Comparison of ENCODE assay signal across 7 cellular contexts in genomic region chr4:37825501-37825900, GRCh38. TPM values are rescaled to one million over a fixed set of nuclear protein-coding genes. Genes with fewer than 3 reads are reported as not detected.
DNase-seq lines count a peak whose midpoint lies in the region; ATAC-seq and TF ChIP-seq lines count a peak whose summit lies in the region.
"Not testable (repeated sequence)": the region's sequence is repeated elsewhere in the genome, so short reads cannot be mapped to it uniquely, and the experiment has no call there.

No MANE protein-coding gene starts in this region.

- H3K9me2 ChIP-seq in PC-3 (replicated peaks; ENCODE audit: low read length) = not testable (repeated sequence)

- H3F3A ChIP-seq in PC-3 (ENCODE audit: low read length, unreplicated experiment) = not testable (repeated sequence)

- H3K4me1 ChIP-seq in PC-3 (ENCODE audit: insufficient read depth, low read length) (peaks cover 16% of the 10 kb centered on the region), right atrium auricular region (peaks cover 0 to 30% of the 10 kb centered on the region in 2 donors), muscle layer of colon (ENCODE audit: insufficient read depth, low read length) (peaks cover 17% of the 10 kb centered on the region), skeletal muscle tissue (ENCODE audit: control insufficient read depth in 3 of 3, insufficient read depth in 3 of 3, low read length in 3 of 3) (peaks cover 8 to 16% (median 10%) of the 10 kb centered on the region in 3 donors)

- intact Hi-C loops in PC-3 (cut with micrococcal nuclease) = loop anchor here (5.0 kb wide), 1 partner anchor 212 kb away; no protein-coding TSS in a partner anchor
- intact Hi-C loops in activated T-helper 1 cell treated with anti-CD3 and anti-CD28 coated beads, Interleukin-12 subunit alpha, Interleukin-12 subunit beta, Interleukin-2, Interleukin-4 antibody, amounts not matched to agents 30 ng/mL and 10 ng/mL and 1 ng/mL, durations not matched to agents 14 hours and 24 hours and 36 hours (cut with micrococcal nuclease) = loop anchor here (5.0 to 10.0 kb wide), 2 partner anchors 489 to 842 kb away; no protein-coding TSS in a partner anchor

- H3K9me3 ChIP-seq in PC-3 (ENCODE audit: low read length); right atrium auricular region; muscle layer of colon (ENCODE audit: low read length); skeletal muscle tissue (ENCODE audit: control insufficient read depth in 3 of 3, low read length in 3 of 3): not testable (repeated sequence)

- H3K4me3 ChIP-seq in GM12875 (ENCODE audit: low read depth, low read length) = peak overlapping the region; percentile 100
- peak overlapping the region; percentile 98 for H3K4me3 ChIP-seq in PC-3 (ENCODE audit: low read length)
- H3K4me3 ChIP-seq in coronary artery = peak overlapping the region; percentile 81
- H3K4me3 ChIP-seq in right atrium auricular region = peak overlapping the region; percentile 57 to 91
- H3K4me3 ChIP-seq in muscle layer of colon (ENCODE audit: low read depth in 1 of 2, low read length in 2 of 2) = peak overlapping the region; percentile 86 to 95
- peak overlapping the region; percentile 81 to 87 (median 87) for H3K4me3 ChIP-seq in skeletal muscle tissue (ENCODE audit: low read length in 3 of 3)

- not testable (repeated sequence) for H4K20me1 ChIP-seq in PC-3 (ENCODE audit: low read length)

- peak overlapping the region; percentile 86 for H2AFZ ChIP-seq in PC-3 (ENCODE audit: low read length)

- peak overlapping the region; percentile 87 for H3K4me3 Mint-ChIP-seq in activated T-helper 1 cell treated with anti-CD3 and anti-CD28 coated beads, Interleukin-12 subunit alpha, Interleukin-12 subunit beta, Interleukin-2, Interleukin-4 antibody, amounts not matched to agents 30 ng/mL and 10 ng/mL and 1 ng/mL, durations not matched to agents 14 hours and 24 hours and 36 hours

- DNase-seq in PC-3; activated T-helper 1 cell treated with anti-CD3 and anti-CD28 coated beads, Interleukin-12 subunit alpha, Interleukin-12 subunit beta, Interleukin-2, Interleukin-4 antibody, amounts not matched to agents 30 ng/mL and 10 ng/mL and 1 ng/mL, durations not matched to agents 14 hours and 24 hours and 36 hours (ENCODE audit: low spot score); coronary artery (ENCODE audit: low spot score); right atrium auricular region (ENCODE audit: low spot score): not testable (repeated sequence)

- peak overlapping the region; percentile 86 for H3K27ac Mint-ChIP-seq in activated T-helper 1 cell treated with anti-CD3 and anti-CD28 coated beads, Interleukin-12 subunit alpha, Interleukin-12 subunit beta, Interleukin-2, Interleukin-4 antibody, amounts not matched to agents 30 ng/mL and 10 ng/mL and 1 ng/mL, durations not matched to agents 14 hours and 24 hours and 36 hours

- peak overlapping the region; percentile 69 for H3K9ac ChIP-seq in PC-3 (ENCODE audit: low read length)
- H3K9ac ChIP-seq in muscle layer of colon (ENCODE audit: low read length) = peak overlapping the region; percentile 25
- H3K9ac ChIP-seq in skeletal muscle tissue (ENCODE audit: low read depth in 1 of 3, low read length in 3 of 3) = peak overlapping the region; percentile 73 to 80 (median 79)

- not testable (repeated sequence) for H3K36me3 ChIP-seq in PC-3 (ENCODE audit: low read depth, low read length); right atrium auricular region; muscle layer of colon (ENCODE audit: insufficient read depth, low read length); skeletal muscle tissue (ENCODE audit: control insufficient read depth in 3 of 3, insufficient read depth in 3 of 3, low read length in 3 of 3)

- POLR2A ChIA-PET in PC-3 (lab: Charles Lee; ENCODE audit: unreplicated experiment) = interaction anchor here (0.7 kb wide), 1 partner anchor 153 kb away, joined by 5 read pairs; no protein-coding TSS in a partner anchor

- H3K9me3 Mint-ChIP-seq in activated T-helper 1 cell treated with anti-CD3 and anti-CD28 coated beads, Interleukin-12 subunit alpha, Interleukin-12 subunit beta, Interleukin-2, Interleukin-4 antibody, amounts not matched to agents 30 ng/mL and 10 ng/mL and 1 ng/mL, durations not matched to agents 14 hours and 24 hours and 36 hours = not testable (repeated sequence)

- H3K4me2 ChIP-seq in PC-3 (ENCODE audit: low read length) = peak overlapping the region; percentile 96

- ATAC-seq in PC-3 = not testable (repeated sequence)

- H3K36me3 Mint-ChIP-seq in activated T-helper 1 cell treated with anti-CD3 and anti-CD28 coated beads, Interleukin-12 subunit alpha, Interleukin-12 subunit beta, Interleukin-2, Interleukin-4 antibody, amounts not matched to agents 30 ng/mL and 10 ng/mL and 1 ng/mL, durations not matched to agents 14 hours and 24 hours and 36 hours (ENCODE audit: low read depth) = peaks cover 14% of the 10 kb centered on the region

- TF ChIP-seq CTCF in GM12875 (IDR thresholded peaks at IDR 0.05; ENCODE audit: borderline replicate concordance, insufficient read depth, low read depth, low read length); coronary artery (IDR thresholded peaks at IDR 0.05): not testable (repeated sequence)
- 0 out of 2 replicates have a peak, but pooled peaks have one; percentile 25 for TF ChIP-seq CTCF in PC-3 (conservative IDR thresholded peaks at IDR 0.05; ENCODE audit: low read depth, low read length)
- TF ChIP-seq CTCF in right atrium auricular region (IDR thresholded peaks at IDR 0.05) = peak in 1 of 2 donors; percentile 25

- H3K4me1 Mint-ChIP-seq in activated T-helper 1 cell treated with anti-CD3 and anti-CD28 coated beads, Interleukin-12 subunit alpha, Interleukin-12 subunit beta, Interleukin-2, Interleukin-4 antibody, amounts not matched to agents 30 ng/mL and 10 ng/mL and 1 ng/mL, durations not matched to agents 14 hours and 24 hours and 36 hours (ENCODE audit: low read depth) = peaks cover 40% of the 10 kb centered on the region

- not testable (repeated sequence) for H3K27me3 Mint-ChIP-seq in activated T-helper 1 cell treated with anti-CD3 and anti-CD28 coated beads, Interleukin-12 subunit alpha, Interleukin-12 subunit beta, Interleukin-2, Interleukin-4 antibody, amounts not matched to agents 30 ng/mL and 10 ng/mL and 1 ng/mL, durations not matched to agents 14 hours and 24 hours and 36 hours (ENCODE audit: insufficient read depth)

- peaks cover 30% of the 10 kb centered on the region for H3K79me2 ChIP-seq in PC-3 (ENCODE audit: low read length)

- not testable (repeated sequence) for BruUV-seq in PC-3 (replicated peaks; lab: Mats Ljungman, UMichigan)

- H3K27ac ChIP-seq in PC-3 (ENCODE audit: low read length) = not testable (repeated sequence)
- peak overlapping the region; percentile 82 to 86 for H3K27ac ChIP-seq in coronary artery
- H3K27ac ChIP-seq in right atrium auricular region = peak overlapping the region; percentile 78 to 95
- H3K27ac ChIP-seq in muscle layer of colon (ENCODE audit: low read depth, low read length) = peak overlapping the region; percentile 94
- H3K27ac ChIP-seq in skeletal muscle tissue (ENCODE audit: low read depth, low read length) = peak overlapping the region; percentile 66

- not testable (repeated sequence) for H3K27me3 ChIP-seq in PC-3 (ENCODE audit: low read length); right atrium auricular region; muscle layer of colon (ENCODE audit: control insufficient read depth in 1 of 2, insufficient read depth in 2 of 2, low read length in 2 of 2); skeletal muscle tissue (ENCODE audit: control insufficient read depth in 3 of 3, insufficient read depth in 3 of 3, low read length in 3 of 3)

- CTCF ChIA-PET in PC-3 (lab: Charles Lee) = interaction anchor here (1.2 to 1.5 kb wide), 2 partner anchors 24 to 139 kb away, joined by 3 to 5 read pairs; partner anchors contain the start of gene RELL1

RNA-seq across cellular contexts. Expression of gene PGM2, which starts 1.0 kb away (rescaled TPM):
- total RNA-seq in PC-3 (2014; rRNA removed) (21.0 and 28.6 TPM in 2 replicates), right atrium auricular region (10 to 100 TPM; 10.7 to 11.7 TPM), skeletal muscle tissue (5.7 TPM)
- 43.0 and 50.0 TPM in 2 replicates for total RNA-seq in activated T-helper 1 cell treated with anti-CD3 and anti-CD28 coated beads, Interleukin-12 subunit alpha, Interleukin-12 subunit beta, Interleukin-2, Interleukin-4 antibody, amounts not matched to agents 30 ng/mL and 10 ng/mL and 1 ng/mL, durations not matched to agents 14 hours and 24 hours and 36 hours

Comparison
In these comparisons a context has a peak if more than half of its experiments do, and no peak if none do; other contexts are left out.
1. H3K9ac ChIP-seq: peak in every context shown above with its lines; median percentile 79 in skeletal muscle tissue; 69 in PC-3; 25 in muscle layer of colon.